8 cellular contexts compared by ENCODE assay signal in the genomic region with DNA sequence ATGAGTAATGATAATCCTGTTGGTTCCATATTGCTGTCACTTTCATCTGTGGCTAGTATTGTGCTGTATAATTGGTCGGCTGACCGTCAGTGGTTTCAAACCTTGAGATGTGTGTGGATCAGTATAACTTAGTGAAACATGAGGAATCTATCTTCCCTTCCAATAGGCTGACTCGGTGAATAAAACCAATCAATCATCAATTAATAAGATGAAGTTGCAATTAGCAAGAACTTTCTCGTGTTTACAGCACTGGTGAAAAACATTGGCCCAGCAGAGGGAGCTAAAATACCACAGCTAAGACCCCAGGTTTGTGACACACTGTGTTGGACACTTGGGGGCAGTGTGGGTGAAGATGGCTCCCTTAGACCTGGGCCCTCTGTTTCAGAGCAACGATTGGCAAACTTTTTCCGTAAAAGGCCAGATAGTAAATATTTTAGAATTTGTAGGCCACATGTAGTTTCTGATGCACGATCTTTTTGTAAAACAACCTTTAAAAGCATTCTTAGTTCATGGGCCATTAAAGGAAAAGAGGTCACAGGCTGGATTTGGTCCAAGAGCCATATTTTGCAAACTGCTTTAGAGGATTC. TPM values are rescaled to one million over a fixed set of nuclear protein-coding genes. Genes with fewer than 3 reads are reported as not detected.
A peak's percentile ranks its signal among the peaks of the same experiment; 100 is the strongest.
DNase-seq lines count a peak whose midpoint lies in the region; ATAC-seq lines count a peak whose summit lies in the region.

No MANE protein-coding gene starts in this region.

- no peak overlapping the region for H4K91ac ChIP-seq in mesenchymal stem cell (ENCODE audit: low read length)

- peak overlapping the region; percentile 53 for H2AFZ ChIP-seq in mesenchymal stem cell (ENCODE audit: low read depth, low read length)

- DNase-seq in CMK (ENCODE audit: low read depth), result peak; percentile 52
- DNase-seq in NCI-H748 (lab: John Stamatoyannopoulos, UW; ENCODE audit: unreplicated experiment), result peak; percentile 83
- DNase-seq in activated CD4-positive, alpha-beta T cell treated with anti-CD3 and anti-CD28 coated beads, Interleukin-2, amount 50 U/mL, for 4 hours, result peak; percentile 71 to 74
- DNase-seq in effector CD8-positive, alpha-beta T cell (lab: John Stamatoyannopoulos, UW), result peak; percentile 59
- peak; percentile 87 for DNase-seq in mesenchymal stem cell
- DNase-seq in stimulated activated CD8-positive, alpha-beta memory T cell treated with anti-CD3 and anti-CD28 coated beads, Interleukin-2, amount 100 ng/mL, for 1 hour (ENCODE audit: low read depth in 2 of 2), result peak; percentile 20 to 62

- no peak overlapping the region for H3K27ac ChIP-seq in mesenchymal stem cell (ENCODE audit: low read length, poor library complexity, severe bottlenecking)

- H3K4ac ChIP-seq in mesenchymal stem cell (ENCODE audit: low read depth in 1 of 2, low read length in 2 of 2), result no peak overlapping the region

- no peak overlapping the region for H3K4me2 ChIP-seq in mesenchymal stem cell (ENCODE audit: low read length, poor library complexity, severe bottlenecking)

- ATAC-seq in GM19452 (IDR thresholded peaks at IDR 0.05; ENCODE audit: unreplicated experiment) (peak; percentile 97), HG03521 (IDR thresholded peaks at IDR 0.05; ENCODE audit: unreplicated experiment) (peak; percentile 96)

- H3K23ac ChIP-seq in mesenchymal stem cell (ENCODE audit: low read length in 2 of 2), result no peak overlapping the region

- H2BK12ac ChIP-seq in mesenchymal stem cell (ENCODE audit: low read length in 2 of 2), result no peak overlapping the region

- H3K9ac ChIP-seq in mesenchymal stem cell (ENCODE audit: low read length), result peak overlapping the region; percentile 63

- no peak overlapping the region for H3K14ac ChIP-seq in mesenchymal stem cell (ENCODE audit: low read length in 2 of 2)

- no peak overlapping the region for H2BK120ac ChIP-seq in mesenchymal stem cell (ENCODE audit: low read depth, low read length)

- no peaks in the 10 kb centered on the region for H3K9me3 ChIP-seq in mesenchymal stem cell (ENCODE audit: control insufficient read depth, low read length)

- H3K27me3 ChIP-seq in mesenchymal stem cell (ENCODE audit: control insufficient read depth in 1 of 2, insufficient read depth in 1 of 2, low read length in 2 of 2), result peaks cover 0 to 8% of the 10 kb centered on the region in 2 experiments

- H3K4me3 ChIP-seq in mesenchymal stem cell (ENCODE audit: insufficient read depth in 1 of 2, low read depth in 1 of 2, low read length in 2 of 2), result no peak overlapping the region

- no peak overlapping the region for H2BK15ac ChIP-seq in mesenchymal stem cell (ENCODE audit: low read depth, poor library complexity, severe bottlenecking)

- H3K79me1 ChIP-seq in mesenchymal stem cell (replicated peaks; ENCODE audit: low read length, poor library complexity, severe bottlenecking), result no peaks in the 10 kb centered on the region

- no peak overlapping the region for H2AK5ac ChIP-seq in mesenchymal stem cell (ENCODE audit: low read length, severe bottlenecking)

- H2BK5ac ChIP-seq in mesenchymal stem cell (ENCODE audit: low read depth, low read length, poor library complexity, severe bottlenecking), result no peak overlapping the region

- H3K4me1 ChIP-seq in mesenchymal stem cell (ENCODE audit: control insufficient read depth, insufficient read depth, low read depth, low read length), result peaks cover 2% of the 10 kb centered on the region

- no peak overlapping the region for H4K8ac ChIP-seq in mesenchymal stem cell (ENCODE audit: low read length)

- no peaks in the 10 kb centered on the region for H3K36me3 ChIP-seq in mesenchymal stem cell (ENCODE audit: control insufficient read depth in 1 of 2, insufficient read depth in 2 of 2, low read depth in 1 of 2, low read length in 2 of 2)

- WGBS in mesenchymal stem cell, result 5% methylated on average over 4 of the region's 7 CpGs

- H3K18ac ChIP-seq in mesenchymal stem cell (ENCODE audit: low read depth in 1 of 2, low read length in 2 of 2), result no peak overlapping the region

RNA-seq across cellular contexts. Expression of a gene that starts 47.8 kb away (rescaled TPM):
- not detected for polyA plus RNA-seq in mesenchymal stem cell (2013, experiment 1 of 2)
- polyA plus RNA-seq in mesenchymal stem cell (2013, experiment 2 of 2), result not detected
